In the genomic region with DNA sequence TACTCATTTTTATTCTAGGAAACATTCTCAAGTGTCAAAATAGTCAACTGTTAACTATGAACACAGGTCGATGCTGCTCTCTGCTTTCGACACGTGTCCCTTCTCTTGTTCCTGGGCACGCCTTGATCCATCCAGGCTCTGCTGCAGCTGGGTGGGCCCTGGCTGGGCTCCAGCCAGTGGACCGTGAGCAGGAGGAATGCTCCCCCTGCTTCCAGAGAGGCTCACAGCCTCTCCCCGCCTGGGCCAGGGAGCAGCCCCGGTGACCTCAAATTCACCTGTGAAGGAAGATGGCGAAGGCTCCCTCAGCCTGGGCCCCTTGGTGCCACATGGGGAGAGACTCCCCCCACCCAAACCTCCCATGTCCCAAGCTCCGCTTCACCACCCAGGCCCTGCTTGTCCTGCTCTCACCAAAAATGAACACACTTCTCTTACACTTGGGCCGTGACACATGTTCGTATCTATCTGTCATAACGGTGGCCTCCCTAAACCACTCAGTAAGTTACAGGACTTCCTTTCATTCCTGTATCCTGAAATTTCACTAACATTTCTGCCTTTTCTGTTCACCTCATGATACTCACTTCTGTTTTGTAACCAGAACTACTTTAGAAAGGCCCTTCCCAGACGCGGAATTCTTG, we compare ENCODE assay signal across 20 cellular contexts. TPM values are rescaled to one million over a fixed set of nuclear protein-coding genes. Genes with fewer than 3 reads are reported as not detected.
A peak's percentile ranks its signal among the peaks of the same experiment; 100 is the strongest.
DNase-seq lines count a peak whose midpoint lies in the region; ATAC-seq and TF ChIP-seq lines count a peak whose summit lies in the region.
"Had no signal": no experiment of that assay in that cellular context is flagged by ENCODE, and none has a peak within 500 bp of the region (broad histone marks: within the 10 kb centered on the region; RNA-seq: fewer than 3 reads in every experiment).

No MANE protein-coding gene starts in this region.

- H3K4me1 ChIP-seq in sigmoid colon, result peaks cover 0 to 25% (median 0%) of the 10 kb centered on the region in 4 donors
- H3K4me1 ChIP-seq: parathyroid adenoma had no signal

- peaks cover 33% of the 10 kb centered on the region for H3K27me3 Mint-ChIP-seq in nephron progenitor cell (ENCODE audit: low read depth, poor library complexity)
- H3K27me3 Mint-ChIP-seq in activated CD8-positive, alpha-beta memory T cell treated with anti-CD3 and anti-CD28 coated beads, Interleukin-2, amount 10 ng/mL, durations not matched to agents 7 days and 5 days, result peaks cover 55% of the 10 kb centered on the region

- TF ChIP-seq EP300 in sigmoid colon (IDR thresholded peaks at IDR 0.05), result no peak

- H3K27me3 ChIP-seq in AG04450 (ENCODE audit: control insufficient read depth, insufficient read depth, low read length) (no peaks in the 10 kb centered on the region), sigmoid colon (no peaks in the 10 kb centered on the region)

- H3K4me1 Mint-ChIP-seq in nephron progenitor cell, result peaks cover 50% of the 10 kb centered on the region
- H3K4me1 Mint-ChIP-seq in activated CD8-positive, alpha-beta memory T cell treated with anti-CD3 and anti-CD28 coated beads, Interleukin-2, amount 10 ng/mL, durations not matched to agents 7 days and 5 days, result no peaks in the 10 kb centered on the region
- H3K4me1 Mint-ChIP-seq: activated naive CD8-positive, alpha-beta T cell treated with anti-CD3 and anti-CD28 coated beads for 36 hours had no signal

- no peak for TF ChIP-seq POLR2A in sigmoid colon (IDR thresholded peaks at IDR 0.05)

- no peaks in the 10 kb centered on the region for H3K36me3 ChIP-seq in sigmoid colon

- H3K9me3 Mint-ChIP-seq in nephron progenitor cell, result peaks cover 36% of the 10 kb centered on the region
- H3K9me3 Mint-ChIP-seq in activated CD8-positive, alpha-beta memory T cell treated with anti-CD3 and anti-CD28 coated beads, Interleukin-2, amount 10 ng/mL, durations not matched to agents 7 days and 5 days (ENCODE audit: low read depth), result peaks cover 11% of the 10 kb centered on the region

- DNase-seq in AG04450 (ENCODE audit: low read depth, low spot score) (no peak), iris pigment epithelial cell (ENCODE audit: low read depth) (peak; percentile 36), sigmoid colon (no peak), nephron progenitor cell (no peak)
- no peak for DNase-seq in activated CD8-positive, alpha-beta memory T cell treated with anti-CD3 and anti-CD28 coated beads, Interleukin-2, amount 10 ng/mL, durations not matched to agents 7 days and 5 days
- DNase-seq in activated CD8-positive, alpha-beta memory T cell treated with anti-CD3 and anti-CD28 coated beads, Interleukin-2, amount 50 U/mL, for 48 hours, result no peak
- DNase-seq: activated naive CD8-positive, alpha-beta T cell treated with anti-CD3 and anti-CD28 coated beads for 36 hours; activated T-cell treated with anti-CD3 and anti-CD28 coated beads for 4 hours; cerebellar nuclear complex; COR-L47; GDM1; islet precursor cell; MM.1S; mucosa of descending colon; NCI-H2081 treated with DMSO at 0.1 percent for 48 hours; stimulated activated CD4-positive, alpha-beta T cell treated with anti-CD3 and anti-CD28 coated beads, Interleukin-15, amount 100 ng/mL, for 24 hours; T-helper 2 cell had no signal

- TF ChIP-seq CTCF in AG04450 (IDR thresholded peaks at IDR 0.05; ENCODE audit: low read depth, low read length) (no peak), WI38 (IDR thresholded peaks at IDR 0.05; ENCODE audit: low read depth, low read length) (no peak), sigmoid colon (IDR thresholded peaks at IDR 0.05) (no peak), nephron progenitor cell (IDR thresholded peaks at IDR 0.05) (no peak)

- no peak overlapping the region for H3K4me3 Mint-ChIP-seq in nephron progenitor cell
- H3K4me3 Mint-ChIP-seq in activated CD8-positive, alpha-beta memory T cell treated with anti-CD3 and anti-CD28 coated beads, Interleukin-2, amount 10 ng/mL, durations not matched to agents 7 days and 5 days, result no peak overlapping the region
- H3K4me3 Mint-ChIP-seq: activated naive CD8-positive, alpha-beta T cell treated with anti-CD3 and anti-CD28 coated beads for 36 hours had no signal

- H3K27ac Mint-ChIP-seq in nephron progenitor cell, result no peak overlapping the region
- no peak overlapping the region for H3K27ac Mint-ChIP-seq in activated CD8-positive, alpha-beta memory T cell treated with anti-CD3 and anti-CD28 coated beads, Interleukin-2, amount 10 ng/mL, durations not matched to agents 7 days and 5 days
- H3K27ac Mint-ChIP-seq: activated naive CD8-positive, alpha-beta T cell treated with anti-CD3 and anti-CD28 coated beads for 36 hours had no signal

- CTCF ChIA-PET in AG04450 (lab: Charles Lee), result no interaction called here
- CTCF ChIA-PET in activated CD8-positive, alpha-beta memory T cell treated with anti-CD3 and anti-CD28 coated beads, Interleukin-2, amount 10 ng/mL, durations not matched to agents 7 days and 5 days (lab: Charles Lee), result interaction anchor here (0.9 to 2.0 kb wide), 2 partner anchors 78 to 100 kb away, joined by 4 to 5 read pairs; no protein-coding TSS in a partner anchor

- peaks cover 14% of the 10 kb centered on the region for H3K9me3 ChIP-seq in AG04450 (ENCODE audit: control insufficient read depth, insufficient read depth, low read length)
- peaks cover 0 to 7% (median under 1%) of the 10 kb centered on the region in 4 donors for H3K9me3 ChIP-seq in sigmoid colon
- H3K9me3 ChIP-seq: mucosa of descending colon had no signal

- intact Hi-C loops in sigmoid colon (cut with DNase I), result no loop called here

- H3K4me3 ChIP-seq in AG04450 (ENCODE audit: low read depth, low read length), result no peak overlapping the region
- peak overlapping the region; percentile 17; the same call in 1 of the 2 replicates for H3K4me3 ChIP-seq in WI38 (ENCODE audit: low read depth, low read length)
- no peak overlapping the region for H3K4me3 ChIP-seq in sigmoid colon
- H3K4me3 ChIP-seq: mucosa of descending colon had no signal

- H3K27ac ChIP-seq in AG04450 (ENCODE audit: low read depth, low read length), result peak overlapping the region; percentile 98
- H3K27ac ChIP-seq in sigmoid colon, result peak overlapping the region; percentile 63 to 87 (median 72)
- H3K27ac ChIP-seq: parathyroid adenoma had no signal

- ATAC-seq in activated CD8-positive, alpha-beta memory T cell treated with anti-CD3 and anti-CD28 coated beads, Interleukin-2, amount 10 ng/mL, durations not matched to agents 7 days and 5 days, result no peak
- ATAC-seq in GM21717 (IDR thresholded peaks at IDR 0.05; ENCODE audit: unreplicated experiment), result no peak
- ATAC-seq: mucosa of descending colon had no signal

- WGBS in sigmoid colon, 2 donors, result 55 to 79% methylated on average over 14 of the region's 14 CpGs

- no peaks in the 10 kb centered on the region for H3K36me3 Mint-ChIP-seq in nephron progenitor cell (ENCODE audit: low read depth)
- H3K36me3 Mint-ChIP-seq in activated CD8-positive, alpha-beta memory T cell treated with anti-CD3 and anti-CD28 coated beads, Interleukin-2, amount 10 ng/mL, durations not matched to agents 7 days and 5 days, result no peaks in the 10 kb centered on the region
- H3K36me3 Mint-ChIP-seq: activated naive CD8-positive, alpha-beta T cell treated with anti-CD3 and anti-CD28 coated beads for 36 hours had no signal

- POLR2A ChIA-PET in AG04450 (lab: Yijun Ruan, JAX), result interaction anchor here (0.7 to 2.0 kb wide), 14 partner anchors 9 to 93 kb away, joined by 3 to 16 read pairs (median 8); no protein-coding TSS in a partner anchor

RNA-seq across cellular contexts. Expression of a gene that starts 24.5 kb away (rescaled TPM):
- polyA plus RNA-seq in AG04450 (2011; rRNA removed) (25.3 and 27.9 TPM in 2 replicates), sigmoid colon (1 to 10 TPM in 2 of 3 donors, under 1 TPM in 1; 0.92 to 7.5 (median 2.4) TPM)
- polyA minus RNA-seq in AG04450 (2011; rRNA and poly(A)+ RNA removed), result 46.2 and 48.1 TPM in 2 replicates
- total RNA-seq in sigmoid colon, result 100 to 1,000 TPM in 1 of 4 donors, 10 to 100 TPM in 3; 41.3 to 102 (median 71.0) TPM
- 10 to 100 TPM; 29.4 to 38.3 TPM for total RNA-seq in activated CD8-positive, alpha-beta memory T cell treated with anti-CD3 and anti-CD28 coated beads, Interleukin-2, amount 10 ng/mL, durations not matched to agents 7 days and 5 days
